22 cellular contexts compared by ENCODE assay signal in the genomic region with DNA sequence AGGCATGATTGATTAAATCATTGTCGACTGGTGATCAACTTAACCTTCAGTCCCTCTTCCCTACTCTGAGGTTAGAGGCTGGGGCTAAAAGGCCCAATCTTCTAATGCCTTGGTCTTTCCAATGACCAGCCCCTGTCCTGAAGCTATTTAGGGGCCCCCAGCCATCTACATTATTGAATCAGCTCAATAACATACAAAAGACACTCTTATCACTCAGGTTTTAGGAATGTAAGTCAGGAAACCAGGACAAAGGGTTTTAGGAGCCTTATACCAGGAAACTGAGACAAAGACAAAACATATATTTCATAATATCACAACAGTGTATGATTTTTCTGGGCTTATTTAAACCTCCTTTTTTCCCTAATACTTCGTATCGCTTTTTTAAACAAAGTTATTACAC.
"Had no signal": no experiment of that assay in that cellular context is flagged by ENCODE, and none has a peak within 500 bp of the region (broad histone marks: within the 10 kb centered on the region; RNA-seq: fewer than 3 reads in every experiment).

No MANE protein-coding gene starts in this region.

- H3K27me3 ChIP-seq: gastroesophageal sphincter, right lobe of liver, suprapubic skin, thyroid gland had no signal

- H3K27ac ChIP-seq: gastroesophageal sphincter, left ventricle myocardium inferior, lower lobe of right lung, parathyroid adenoma, prostate gland, right lobe of liver, skin epidermis, suprapubic skin, thyroid gland had no signal

- DNase-seq: central memory CD4-positive, alpha-beta T cell; cortex of kidney; effector memory CD4-positive, alpha-beta T cell; glutamatergic neuron; islet precursor cell; left cardiac atrium; left ventricle myocardium inferior; lower lobe of right lung; mesenchymal stem cell; naive B cell; retina; right lobe of liver; stimulated activated CD4-positive, alpha-beta T cell treated with anti-CD3 and anti-CD28 coated beads, Interleukin-2, amount 100 ng/mL, for 24 hours; stimulated activated CD4-positive, alpha-beta T cell treated with anti-CD3 and anti-CD28 coated beads, Interleukin-4, amount 100 ng/mL, for 4 hours; stimulated activated naive CD8-positive, alpha-beta T cell treated with anti-CD3 and anti-CD28 coated beads, Interleukin-15, Interleukin-2, amounts not matched to agents 100 U/mL and 50 U/mL, for 24 hours; thyroid gland had no signal

- ATAC-seq: gastroesophageal sphincter; left cardiac atrium; lower lobe of right lung; right lobe of liver; stimulated activated naive CD8-positive, alpha-beta T cell treated with anti-CD3 and anti-CD28 coated beads, Interleukin-15, Interleukin-2, amounts not matched to agents 100 U/mL and 50 U/mL, for 24 hours had no signal

- H3K4me3 ChIP-seq: gastroesophageal sphincter, left ventricle myocardium inferior, lower lobe of right lung, prostate gland, right lobe of liver, skin epidermis, suprapubic skin, thyroid gland had no signal

- H2AFZ ChIP-seq: parathyroid adenoma had no signal

- FAIRE-seq: urothelium cell line had no signal

- H3K9me3 ChIP-seq: lower lobe of right lung, prostate gland, right lobe of liver, suprapubic skin, thyroid gland had no signal

- H3K79me2 ChIP-seq: parathyroid adenoma had no signal

- H3K9ac ChIP-seq: parathyroid adenoma had no signal

- H3K4me1 ChIP-seq: gastroesophageal sphincter, left ventricle myocardium inferior, lower lobe of right lung, parathyroid adenoma, prostate gland, suprapubic skin, thyroid gland had no signal

- H3K36me3 ChIP-seq: gastroesophageal sphincter, left ventricle myocardium inferior, lower lobe of right lung, prostate gland, right lobe of liver, suprapubic skin, thyroid gland had no signal
